ENCODE assay signal across 29 cellular contexts in the genomic region with DNA sequence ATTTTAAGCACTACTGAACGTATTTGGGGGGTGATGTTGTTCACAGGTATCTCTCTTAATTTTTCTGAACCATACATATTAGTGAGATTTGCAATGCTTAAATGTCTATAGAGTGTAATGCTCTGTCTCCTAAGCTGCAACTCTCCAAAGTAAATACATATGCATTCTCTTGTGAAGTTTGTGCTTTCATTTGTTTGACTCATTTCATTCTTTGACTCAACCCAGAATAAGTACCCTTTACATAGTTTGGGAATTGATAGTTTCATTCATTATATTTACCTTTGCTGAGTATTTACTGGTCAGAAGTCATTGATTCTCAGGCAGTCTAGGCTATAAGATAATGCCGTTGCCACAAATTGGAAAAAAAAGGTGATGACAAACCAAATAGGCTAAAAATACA.
"Had no signal": no experiment of that assay in that cellular context is flagged by ENCODE, and none has a peak within 500 bp of the region (broad histone marks: within the 10 kb centered on the region; RNA-seq: fewer than 3 reads in every experiment).

No MANE protein-coding gene starts in this region.

- H3K4me3 ChIP-seq: gastrocnemius medialis, mucosa of descending colon, right atrium auricular region, smooth muscle cell, testis, transverse colon had no signal

- H3K27ac Mint-ChIP-seq: activated CD4-positive, alpha-beta T cell treated with anti-CD3 and anti-CD28 coated beads, Interleukin-2, amount 10 ng/mL, durations not matched to agents 7 days and 5 days; activated naive CD8-positive, alpha-beta T cell treated with anti-CD3 and anti-CD28 coated beads, Interleukin-2, amount 10 ng/mL, durations not matched to agents 7 days and 5 days; stimulated activated naive B cell treated with anti-CD40 and anti-IgM and Interleukin-4, amounts not matched to agents 10 μg/mL and 1 μg/mL and 100 μg/mL, for 72 hours had no signal

- H3K36me3 Mint-ChIP-seq: natural killer cell treated with Interleukin-12 subunit alpha and Interleukin-12 subunit beta and Interleukin-15 and Interleukin-18, amount 100 ng/mL, for 72 hours had no signal

- H3K4me3 Mint-ChIP-seq: activated CD4-positive, alpha-beta T cell treated with anti-CD3 and anti-CD28 coated beads, Interleukin-2, amount 10 ng/mL, durations not matched to agents 7 days and 5 days; activated naive CD8-positive, alpha-beta T cell treated with anti-CD3 and anti-CD28 coated beads, Interleukin-2, amount 10 ng/mL, durations not matched to agents 7 days and 5 days; effector memory CD8-positive, alpha-beta T cell; natural killer cell treated with Interleukin-12 subunit alpha and Interleukin-12 subunit beta and Interleukin-15 and Interleukin-18, amount 100 ng/mL, for 72 hours; stimulated activated naive B cell treated with anti-CD40 and anti-IgM and Interleukin-4, amounts not matched to agents 10 μg/mL and 1 μg/mL and 100 μg/mL, for 72 hours had no signal

- FAIRE-seq: astrocyte, keratinocyte, TTC549, urothelium cell line had no signal

- H3K9me3 Mint-ChIP-seq: effector memory CD8-positive, alpha-beta T cell had no signal

- H3K27me3 ChIP-seq: gastrocnemius medialis, right atrium auricular region, testis, transverse colon had no signal

- H3K9me3 ChIP-seq: gastrocnemius medialis, mucosa of descending colon, right atrium auricular region, testis, transverse colon had no signal

- ATAC-seq: effector memory CD8-positive, alpha-beta T cell; gastrocnemius medialis; left ventricle myocardium superior; natural killer cell treated with Interleukin-12 subunit alpha and Interleukin-12 subunit beta and Interleukin-15 and Interleukin-18, amount 100 ng/mL, for 72 hours; stimulated activated naive B cell treated with anti-CD40 and anti-IgM and Interleukin-4, amounts not matched to agents 10 μg/mL and 1 μg/mL and 100 μg/mL, for 72 hours had no signal

- H3K27me3 Mint-ChIP-seq: activated naive CD8-positive, alpha-beta T cell treated with anti-CD3 and anti-CD28 coated beads, Interleukin-2, amount 10 ng/mL, durations not matched to agents 7 days and 5 days; effector memory CD8-positive, alpha-beta T cell had no signal

- H3K36me3 ChIP-seq: gastrocnemius medialis, right atrium auricular region, transverse colon had no signal

- DNase-seq: activated CD4-positive, alpha-beta T cell treated with anti-CD3 and anti-CD28 coated beads, Interleukin-2, amount 10 ng/mL, durations not matched to agents 7 days and 5 days; activated gamma-delta T cell; activated naive CD8-positive, alpha-beta T cell treated with anti-CD3 and anti-CD28 coated beads, Interleukin-2, amount 10 ng/mL, durations not matched to agents 7 days and 5 days; amniotic stem cell; caudate nucleus; cortex of kidney; effector memory CD8-positive, alpha-beta T cell; erythroblast; gastrocnemius medialis; glutamatergic neuron; hippocampal formation; left cardiac atrium; left ventricle myocardium superior; mucosa of descending colon; stimulated activated CD4-positive, alpha-beta T cell treated with anti-CD3 and anti-CD28 coated beads, Interleukin-1b, Interleukin-23, amount 100 ng/mL, for 48 hours; stimulated activated CD4-positive, alpha-beta T cell treated with anti-CD3 and anti-CD28 coated beads, Interleukin-4, amount 100 ng/mL, for 4 hours; stimulated activated CD8-positive, alpha-beta memory T cell treated with anti-CD3 and anti-CD28 coated beads, Interleukin-4, amount 100 ng/mL, for 48 hours; stimulated activated naive B cell treated with anti-CD40 and anti-IgM and Interleukin-4, amounts not matched to agents 10 μg/mL and 1 μg/mL and 100 μg/mL, for 72 hours; T-helper 1 cell; testis; transverse colon had no signal

- H3K27ac ChIP-seq: gastrocnemius medialis, right atrium auricular region, testis, transverse colon, VCaP had no signal
